8 cellular contexts compared by ENCODE assay signal in genomic region chr17:57557793-57558681, GRCh38.
DNase-seq lines count a peak whose midpoint lies in the region; ATAC-seq, FAIRE-seq and TF ChIP-seq lines count a peak whose summit lies in the region.
"Had no signal": no experiment of that assay in that cellular context is flagged by ENCODE, and none has a peak within 500 bp of the region (broad histone marks: within the 10 kb centered on the region; RNA-seq: fewer than 3 reads in every experiment).

No MANE protein-coding gene starts in this region.

- H2AFZ ChIP-seq in fibroblast of lung (ENCODE audit: low read length), result no peak overlapping the region

- FAIRE-seq in RCC 7860 (lab: Jason Lieb, UNC), result peak; percentile 87

- no peak overlapping the region for H3K9ac ChIP-seq in fibroblast of lung (ENCODE audit: insufficient read depth, low read length)

- no peak overlapping the region for H3K4me2 ChIP-seq in fibroblast of lung (ENCODE audit: extremely low read depth, insufficient read depth, low read length)

- no peaks in the 10 kb centered on the region for H3K36me3 ChIP-seq in fibroblast of lung (ENCODE audit: control insufficient read depth, insufficient read depth, low read length)

- H3K79me2 ChIP-seq in fibroblast of lung (ENCODE audit: control insufficient read depth, insufficient read depth, low read length), result no peaks in the 10 kb centered on the region

- H3K9me3 Mint-ChIP-seq in stimulated activated memory B cell treated with anti-CD40 and anti-IgM and Interleukin-4, amounts not matched to agents 10 μg/mL and 1 μg/mL and 100 μg/mL, for 72 hours, result no peaks in the 10 kb centered on the region
- H3K9me3 Mint-ChIP-seq in activated CD8-positive, alpha-beta T cell treated with anti-CD3 and anti-CD28 coated beads for 36 hours, result no peaks in the 10 kb centered on the region

- CTCF ChIA-PET in activated CD8-positive, alpha-beta T cell treated with anti-CD3 and anti-CD28 coated beads for 36 hours (lab: Charles Lee), result no interaction called here

- H3K27ac Mint-ChIP-seq in stimulated activated memory B cell treated with anti-CD40 and anti-IgM and Interleukin-4, amounts not matched to agents 10 μg/mL and 1 μg/mL and 100 μg/mL, for 72 hours, result peak overlapping the region; percentile 27
- no peak overlapping the region for H3K27ac Mint-ChIP-seq in activated CD8-positive, alpha-beta T cell treated with anti-CD3 and anti-CD28 coated beads for 36 hours

- H3K36me3 Mint-ChIP-seq in stimulated activated memory B cell treated with anti-CD40 and anti-IgM and Interleukin-4, amounts not matched to agents 10 μg/mL and 1 μg/mL and 100 μg/mL, for 72 hours, result no peaks in the 10 kb centered on the region
- peaks cover 1% of the 10 kb centered on the region for H3K36me3 Mint-ChIP-seq in activated CD8-positive, alpha-beta T cell treated with anti-CD3 and anti-CD28 coated beads for 36 hours (ENCODE audit: low read depth)

- H3K4me1 ChIP-seq in fibroblast of lung (ENCODE audit: control insufficient read depth, extremely low read depth, insufficient read depth, low read length), result no peaks in the 10 kb centered on the region

- H4K20me1 ChIP-seq in fibroblast of lung (ENCODE audit: control insufficient read depth, extremely low read depth, insufficient read depth, low read length), result no peaks in the 10 kb centered on the region

- no peak overlapping the region for H3K4me3 ChIP-seq in fibroblast of lung (replicated peaks in 1 of 4; ENCODE audit: control extremely low read depth in 1 of 4, insufficient read depth in 1 of 4, low read depth in 3 of 4, low read length in 4 of 4)

- intact Hi-C loops in activated CD8-positive, alpha-beta T cell treated with anti-CD3 and anti-CD28 coated beads for 36 hours (cut with micrococcal nuclease), result no loop called here

- H3K27me3 ChIP-seq in fibroblast of lung (ENCODE audit: control insufficient read depth, insufficient read depth, low read length), result no peaks in the 10 kb centered on the region

- DNase-seq in HK-2 (ENCODE audit: unreplicated experiment) (peak; percentile 60), RCC 7860 (ENCODE audit: low spot score) (peak; percentile 83), fibroblast of lung (ENCODE audit: low read depth in 2 of 2) (peak; percentile 62 to 86), NCI-H1092 treated with DMSO at 0.1 percent for 48 hours (lab: John Stamatoyannopoulos, UW) (no peak), DMS153 treated with DMSO at 0.1 percent for 48 hours (lab: John Stamatoyannopoulos, UW; ENCODE audit: unreplicated experiment) (no peak)
- no peak for DNase-seq in activated CD8-positive, alpha-beta T cell treated with anti-CD3 and anti-CD28 coated beads for 36 hours
- DNase-seq: activated CD4-positive, alpha-beta T cell treated with anti-CD3 and anti-CD28 coated beads, Interleukin-2, amount 50 U/mL, for 48 hours had no signal

- TF ChIP-seq CTCF in fibroblast of lung (conservative IDR thresholded peaks at IDR 0.05 in 1 of 2, IDR thresholded peaks at IDR 0.05 in 1 of 2; ENCODE audit: low read depth in 1 of 2, low read length in 2 of 2), result no peak
- no peak for TF ChIP-seq CTCF in activated CD8-positive, alpha-beta T cell treated with anti-CD3 and anti-CD28 coated beads for 36 hours (IDR thresholded peaks at IDR 0.05)

- H3K4me1 Mint-ChIP-seq in stimulated activated memory B cell treated with anti-CD40 and anti-IgM and Interleukin-4, amounts not matched to agents 10 μg/mL and 1 μg/mL and 100 μg/mL, for 72 hours, result peaks cover 51% of the 10 kb centered on the region
- H3K4me1 Mint-ChIP-seq in activated CD8-positive, alpha-beta T cell treated with anti-CD3 and anti-CD28 coated beads for 36 hours (ENCODE audit: low read depth), result peaks cover 15% of the 10 kb centered on the region

- POLR2A ChIA-PET in activated CD8-positive, alpha-beta T cell treated with anti-CD3 and anti-CD28 coated beads for 36 hours (lab: Charles Lee), result no interaction called here

- no peak for ATAC-seq in stimulated activated memory B cell treated with anti-CD40 and anti-IgM and Interleukin-4, amounts not matched to agents 10 μg/mL and 1 μg/mL and 100 μg/mL, for 72 hours
- no peak for ATAC-seq in activated CD8-positive, alpha-beta T cell treated with anti-CD3 and anti-CD28 coated beads for 36 hours

- peak overlapping the region; percentile 20 for H3K4me3 Mint-ChIP-seq in stimulated activated memory B cell treated with anti-CD40 and anti-IgM and Interleukin-4, amounts not matched to agents 10 μg/mL and 1 μg/mL and 100 μg/mL, for 72 hours
- H3K4me3 Mint-ChIP-seq in activated CD8-positive, alpha-beta T cell treated with anti-CD3 and anti-CD28 coated beads for 36 hours, result no peak overlapping the region

- no peaks in the 10 kb centered on the region for H3K27me3 Mint-ChIP-seq in stimulated activated memory B cell treated with anti-CD40 and anti-IgM and Interleukin-4, amounts not matched to agents 10 μg/mL and 1 μg/mL and 100 μg/mL, for 72 hours
- no peaks in the 10 kb centered on the region for H3K27me3 Mint-ChIP-seq in activated CD8-positive, alpha-beta T cell treated with anti-CD3 and anti-CD28 coated beads for 36 hours

- H3K27ac ChIP-seq in fibroblast of lung (ENCODE audit: insufficient read depth, low read length), result no peak overlapping the region

- no peaks in the 10 kb centered on the region for H3K9me3 ChIP-seq in fibroblast of lung (ENCODE audit: control insufficient read depth, insufficient read depth, low read depth, low read length)

Comparison
In these comparisons a context has a peak if more than half of its experiments do, and no peak if none do; other contexts are left out.
1. DNase-seq: peak in HK-2 (single experiment), RCC 7860 (single experiment) and fibroblast of lung (2 of 2); none in activated CD8-positive, alpha-beta T cell treated with anti-CD3 and anti-CD28 coated beads for 36 hours (single experiment), NCI-H1092 treated with DMSO at 0.1 percent for 48 hours (single experiment) and DMS153 treated with DMSO at 0.1 percent for 48 hours (single experiment).